Comparison of ENCODE assay signal across 19 cellular contexts in genomic region chr18:41700435-41700834, GRCh38.
DNase-seq lines count a peak whose midpoint lies in the region; ATAC-seq and TF ChIP-seq lines count a peak whose summit lies in the region.
"Had no signal": no experiment of that assay in that cellular context is flagged by ENCODE, and none has a peak within 500 bp of the region (broad histone marks: within the 10 kb centered on the region; RNA-seq: fewer than 3 reads in every experiment).

No MANE protein-coding gene starts in this region.

- no peak for TF ChIP-seq CTCF in omental fat pad (IDR thresholded peaks at IDR 0.05)
- TF ChIP-seq CTCF in hepatocyte (IDR thresholded peaks at IDR 0.05; ENCODE audit: poor library complexity) = no peak
- TF ChIP-seq CTCF in foreskin keratinocyte (conservative IDR thresholded peaks at IDR 0.05) = no peak

- no peaks in the 10 kb centered on the region for H3K36me3 ChIP-seq in hepatocyte (replicated peaks; ENCODE audit: insufficient read depth, low read depth)
- H3K36me3 ChIP-seq: BLaER1 treated with 17β-estradiol and CSF1 and Interleukin-3, amounts not matched to agents 10 nM and 100 nM had no signal

- DNase-seq in Right ventricle myocardium inferior (ENCODE audit: missing footprints) (no peak), left ventricle myocardium superior (no peak), omental fat pad (ENCODE audit: low spot score) (no peak), hepatocyte (ENCODE audit: low spot score) (no peak), foreskin keratinocyte (no peak)
- DNase-seq: AML-193; Caco-2; Calu3; CD4-positive, alpha-beta T cell; CD8-positive, alpha-beta T cell; DMS53; DMS79; DND-41; EL; GF-D8 had no signal

- no peaks in the 10 kb centered on the region for H4K20me1 ChIP-seq in hepatocyte (ENCODE audit: insufficient read depth, poor library complexity, severe bottlenecking)
- H4K20me1 ChIP-seq: BLaER1 treated with 17β-estradiol and CSF1 and Interleukin-3, amounts not matched to agents 10 nM and 100 nM had no signal

- H3K27me3 ChIP-seq in hepatocyte = peaks cover 3% of the 10 kb centered on the region
- H3K27me3 ChIP-seq in foreskin keratinocyte = no peaks in the 10 kb centered on the region
- H3K27me3 ChIP-seq: BLaER1 treated with 17β-estradiol and CSF1 and Interleukin-3, amounts not matched to agents 10 nM and 100 nM had no signal

- no peaks in the 10 kb centered on the region for H3K9me3 ChIP-seq in hepatocyte (ENCODE audit: low read depth)
- H3K9me3 ChIP-seq: A549; BLaER1 treated with 17β-estradiol and CSF1 and Interleukin-3, amounts not matched to agents 10 nM and 100 nM; Caco-2 had no signal

- no peak overlapping the region for H3K4me2 ChIP-seq in hepatocyte
- H3K4me2 ChIP-seq: A549; BLaER1 treated with 17β-estradiol and CSF1 and Interleukin-3, amounts not matched to agents 10 nM and 100 nM had no signal

- H3K4me1 ChIP-seq in hepatocyte (ENCODE audit: insufficient read depth) = no peaks in the 10 kb centered on the region
- H3K4me1 ChIP-seq in foreskin keratinocyte = no peaks in the 10 kb centered on the region
- H3K4me1 ChIP-seq: A549, Caco-2 had no signal

- H3K27ac ChIP-seq in hepatocyte (no peak overlapping the region), foreskin keratinocyte (no peak overlapping the region)
- H3K27ac ChIP-seq: 22Rv1; A549; BLaER1 treated with 17β-estradiol and CSF1 and Interleukin-3, amounts not matched to agents 10 nM and 100 nM; C4-2B had no signal

- intact Hi-C loops in Right ventricle myocardium inferior (cut with DNase I) (no loop called here), left ventricle myocardium superior (cut with micrococcal nuclease) (no loop called here)

- 86% methylated on average over 4 of the region's 4 CpGs for WGBS in hepatocyte (ENCODE audit: low lambda C conversion rate, missing lambda C conversion rate)

- no peaks in the 10 kb centered on the region for H3K9me2 ChIP-seq in hepatocyte (replicated peaks; ENCODE audit: insufficient read depth)

- H2AFZ ChIP-seq in hepatocyte = no peak overlapping the region

- no peak overlapping the region for H3K4me3 ChIP-seq in hepatocyte
- H3K4me3 ChIP-seq: A549; BLaER1 treated with 17β-estradiol and CSF1 and Interleukin-3, amounts not matched to agents 10 nM and 100 nM had no signal

- H3K79me2 ChIP-seq in hepatocyte = no peaks in the 10 kb centered on the region

- ATAC-seq in Right ventricle myocardium inferior = peak; percentile 54
- no peak for ATAC-seq in left ventricle myocardium superior
- peak; percentile 37 for ATAC-seq in omental fat pad (ENCODE audit: low FRiP score)
- ATAC-seq in foreskin keratinocyte = no peak
- ATAC-seq: A549; CD8-positive, alpha-beta T cell had no signal

Comparison
In these comparisons a context has a peak if more than half of its experiments do, and no peak if none do; other contexts are left out.
1. ATAC-seq: peak in Right ventricle myocardium inferior (single experiment) and omental fat pad (single experiment); none in left ventricle myocardium superior (single experiment) and foreskin keratinocyte (single experiment).